ENCODE assay signal across 23 cellular contexts in the genomic region with DNA sequence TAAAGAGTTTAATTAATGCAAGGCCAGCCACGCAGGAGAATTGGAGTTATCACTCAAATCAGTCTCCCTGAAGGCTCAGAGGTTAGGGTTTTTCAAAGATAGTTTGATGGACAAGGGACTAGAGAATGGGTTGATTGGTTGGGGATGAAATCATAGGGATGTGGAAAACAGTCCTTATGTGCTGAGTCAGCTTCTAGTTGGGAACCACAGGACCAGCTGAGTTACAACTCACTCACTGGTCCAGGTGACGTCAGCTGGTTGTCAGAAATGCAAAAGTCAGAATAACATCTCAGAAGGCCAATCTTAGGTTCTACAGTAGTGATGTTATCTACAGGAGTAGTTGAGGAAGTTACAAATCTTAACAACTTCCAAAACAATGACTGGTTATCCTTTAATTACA.
"Had no signal": no experiment of that assay in that cellular context is flagged by ENCODE, and none has a peak within 500 bp of the region (broad histone marks: within the 10 kb centered on the region; RNA-seq: fewer than 3 reads in every experiment).

No MANE protein-coding gene starts in this region.

- DNase-seq: activated CD4-positive, alpha-beta memory T cell treated with anti-CD3 and anti-CD28 coated beads, Interleukin-2, amount 10 ng/mL, durations not matched to agents 7 days and 5 days; activated CD4-positive, alpha-beta T cell treated with anti-CD3 and anti-CD28 coated beads, Interleukin-2, amount 10 ng/mL, durations not matched to agents 24 days and 14 days; activated effector memory CD4-positive, alpha-beta T cell treated with Interleukin-2 at 50 U/mL for 16 hours; activated naive CD4-positive, alpha-beta T cell treated with anti-CD3 and anti-CD28 coated beads for 36 hours; activated naive CD8-positive, alpha-beta T cell treated with anti-CD3 and anti-CD28 coated beads, Interleukin-2, amount 10 ng/mL, durations not matched to agents 7 days and 5 days; activated T-cell treated with anti-CD3 and anti-CD28 coated beads, Interleukin-2, amount 50 U/mL, for 72 hours; anterior cingulate cortex; brain microvascular endothelial cell; colonic mucosa; esophagus squamous epithelium; heart right ventricle; left lung; naive B cell; occipital lobe; sigmoid colon; stimulated activated CD4-positive, alpha-beta T cell treated with anti-CD3 and anti-CD28 coated beads, Interleukin-2, amount 100 ng/mL, for 48 hours; stimulated activated CD8-positive, alpha-beta memory T cell treated with anti-CD3 and anti-CD28 coated beads, Interleukin-4, amount 100 ng/mL, for 48 hours; stimulated activated naive B cell treated with anti-CD40 and anti-IgM and Interleukin-4, amounts not matched to agents 10 μg/mL and 1 μg/mL and 100 μg/mL, for 72 hours; trophoblast cell had no signal

- H3K9me3 ChIP-seq: colonic mucosa, esophagus squamous epithelium, heart right ventricle, left lung, sigmoid colon, vagina had no signal

- ATAC-seq: activated CD4-positive, CD25-positive, alpha-beta regulatory T cell treated with anti-CD3 and anti-CD28 coated beads, Interleukin-2, amount 50 U/mL, for 24 hours; activated T-cell treated with anti-CD3 and anti-CD28 coated beads, Interleukin-2, amount 50 U/mL, for 72 hours; heart right ventricle; left lung; stimulated activated naive B cell treated with anti-CD40 and anti-IgM and Interleukin-4, amounts not matched to agents 10 μg/mL and 1 μg/mL and 100 μg/mL, for 72 hours had no signal

- H3K4me1 ChIP-seq: colonic mucosa, esophagus squamous epithelium, left lung, vagina had no signal

- H3K4me3 ChIP-seq: colonic mucosa, esophagus squamous epithelium, heart right ventricle, left lung, lung, sigmoid colon, vagina had no signal

- H3K27ac ChIP-seq: brain microvascular endothelial cell, colonic mucosa, esophagus squamous epithelium, heart right ventricle, left lung, sigmoid colon, vagina, VCaP had no signal
